In genomic region chr20:63533388-63533787, GRCh38 we compare ENCODE assay signal across 16 cellular contexts. TPM values are rescaled to one million over a fixed set of nuclear protein-coding genes. Genes with fewer than 3 reads are reported as not detected.
"Had no signal": no experiment of that assay in that cellular context is flagged by ENCODE, and none has a peak within 500 bp of the region (broad histone marks: within the 10 kb centered on the region; RNA-seq: fewer than 3 reads in every experiment).

No MANE protein-coding gene starts in this region.

- H3K4me3 ChIP-seq: gastrocnemius medialis, left ventricle myocardium inferior, prostate gland, testis had no signal

- H3K27me3 ChIP-seq: testis had no signal

- ATAC-seq: activated CD8-positive, alpha-beta T cell treated with anti-CD3 and anti-CD28 coated beads, Interleukin-2, amount 10 ng/mL, durations not matched to agents 7 days and 5 days; gastrocnemius medialis; sciatic nerve; stimulated activated naive CD8-positive, alpha-beta T cell treated with anti-CD3 and anti-CD28 coated beads, Interleukin-15, amount 100 ng/mL, for 72 hours; WTC11 had no signal

- H3K9me3 ChIP-seq: gastrocnemius medialis, left ventricle myocardium inferior, prostate gland, testis had no signal

- H3K27ac ChIP-seq: gastrocnemius medialis, left ventricle myocardium inferior, prostate gland, testis had no signal

- H3K36me3 ChIP-seq: gastrocnemius medialis, left ventricle myocardium inferior, prostate gland had no signal

- DNase-seq: activated CD4-positive, alpha-beta T cell treated with anti-CD3 and anti-CD28 coated beads for 48 hours; activated CD8-positive, alpha-beta memory T cell treated with anti-CD3 and anti-CD28 coated beads, Interleukin-2, amount 50 U/mL, for 4 hours; activated CD8-positive, alpha-beta T cell treated with anti-CD3 and anti-CD28 coated beads, Interleukin-2, amount 10 ng/mL, durations not matched to agents 7 days and 5 days; activated gamma-delta T cell treated with Interleukin-2 at 50 U/mL for 16 hours; gastrocnemius medialis; left ventricle myocardium inferior; mesenchymal stem cell; stimulated activated naive CD8-positive, alpha-beta T cell treated with anti-CD3 and anti-CD28 coated beads, Interleukin-15, amount 100 ng/mL, for 72 hours; testis had no signal

RNA-seq across cellular contexts. Expression of gene PTK6, which starts 3.8 kb away (rescaled TPM):
- total RNA-seq: chondrocyte, epithelial cell of proximal tubule, left ventricle myocardium inferior had no signal

RNA-seq across cellular contexts. Expression of gene SRMS, which starts 14.2 kb away (rescaled TPM):
- total RNA-seq: activated CD8-positive, alpha-beta T cell treated with anti-CD3 and anti-CD28 coated beads, Interleukin-2, amount 10 ng/mL, durations not matched to agents 7 days and 5 days; chondrocyte; dermis microvascular lymphatic vessel endothelial cell; epithelial cell of proximal tubule; gastrocnemius medialis; left ventricle myocardium inferior; omental fat pad; sciatic nerve had no signal

RNA-seq across cellular contexts. Expression of gene EEF1A2, which starts 34.5 kb away (rescaled TPM):
- total RNA-seq: activated CD8-positive, alpha-beta T cell treated with anti-CD3 and anti-CD28 coated beads, Interleukin-2, amount 10 ng/mL, durations not matched to agents 7 days and 5 days had no signal
